Comparison of ENCODE assay signal across 8 cellular contexts in genomic region chr17:80991645-80992076, GRCh38. TPM values are rescaled to one million over a fixed set of nuclear protein-coding genes. Genes with fewer than 3 reads are reported as not detected.
A peak's percentile ranks its signal among the peaks of the same experiment; 100 is the strongest.
DNase-seq lines count a peak whose midpoint lies in the region; ATAC-seq, FAIRE-seq and TF ChIP-seq lines count a peak whose summit lies in the region.

TSS of gene CHMP6 (plus strand) at chr17:80991841. CDS start at chr17:80991919, 78 bp downstream.

- H3K4me1 ChIP-seq in pancreas (peaks cover 0 to 15% (median 8%) of the 10 kb centered on the region in 3 donors), thyroid gland (peaks cover 0 to 18% of the 10 kb centered on the region in 2 donors)

- H3K4me3 Mint-ChIP-seq in IgD-negative memory B cell = peak within 1 kb of the TSS; percentile 79 to 92 (median 85)

- ATAC-seq in Right ventricle myocardium superior (ENCODE audit: poor library complexity) (peak; percentile 78), pancreas (peak; percentile 76 to 90 (median 84))

- intact Hi-C loops in Right ventricle myocardium superior (cut with DNase I) (no loop called here), pancreas (cut with DNase I) (no loop called here), thyroid gland (cut with DNase I) (no loop called here)

- peaks cover 2% of the 10 kb centered on the region for H3K27me3 Mint-ChIP-seq in IgD-negative memory B cell

- TF ChIP-seq POLR2A in thyroid gland (IDR thresholded peaks at IDR 0.05) = peak in 1 of 2 donors; percentile 43

- peak within 1 kb of the TSS; percentile 93 to 99 (median 98) for H3K4me3 ChIP-seq in pancreas
- H3K4me3 ChIP-seq in thyroid gland (replicated peaks in 1 of 3) = peak within 1 kb of the TSS; percentile 75 to 84 (median 81)

- H3K9me3 ChIP-seq in pancreas (no peaks in the 10 kb centered on the region), thyroid gland (no peaks in the 10 kb centered on the region)

- peak; percentile 80 for DNase-seq in NCI-H82 (lab: John Stamatoyannopoulos, UW)
- DNase-seq in NCI-H82 treated with DMSO at 0.1 percent for 48 hours (lab: John Stamatoyannopoulos, UW; ENCODE audit: unreplicated experiment) = no peak
- peak; percentile 45 for DNase-seq in T follicular helper cell (ENCODE audit: low read depth)
- peak; percentile 38 for DNase-seq in activated naive CD8-positive, alpha-beta T cell treated with anti-CD3 and anti-CD28 coated beads, Interleukin-2, amount 50 U/mL, for 16 hours (ENCODE audit: low read depth, low spot score)
- DNase-seq in Right ventricle myocardium superior = peak; percentile 88
- peak; percentile 65 to 92 (median 78) for DNase-seq in pancreas
- DNase-seq in thyroid gland = peak; percentile 70 to 71

- peaks cover 3% of the 10 kb centered on the region for H3K36me3 Mint-ChIP-seq in IgD-negative memory B cell

- no peak for FAIRE-seq in pancreas (lab: Jason Lieb, UNC)

- no peaks in the 10 kb centered on the region for H3K9me3 Mint-ChIP-seq in IgD-negative memory B cell

- WGBS in pancreas, 2 donors = 1% methylated on average over 52 to 66 of the region's 66 CpGs
- WGBS in thyroid gland, 2 donors = 0 to 3% methylated on average over 12 to 21 of the region's 66 CpGs

- H3K36me3 ChIP-seq in pancreas = peaks cover 0 to 16% (median 4%) of the 10 kb centered on the region in 3 donors
- H3K36me3 ChIP-seq in thyroid gland = peaks cover 17 to 19% of the 10 kb centered on the region in 2 donors

- H3K4me1 Mint-ChIP-seq in IgD-negative memory B cell = peaks cover 16 to 24% (median 22%) of the 10 kb centered on the region in 3 donors

- H3K27ac Mint-ChIP-seq in IgD-negative memory B cell = peak within 1 kb of the TSS; percentile 71 to 96 (median 95)

- H3K27me3 ChIP-seq in pancreas = no peaks in the 10 kb centered on the region
- no peaks in the 10 kb centered on the region for H3K27me3 ChIP-seq in thyroid gland

- TF ChIP-seq CTCF in pancreas (IDR thresholded peaks at IDR 0.05) (no peak), thyroid gland (IDR thresholded peaks at IDR 0.05) (peak in 3 of 6 experiments; percentile 36 to 61 (median 40))

- H3K27ac ChIP-seq in pancreas (peak within 1 kb of the TSS in 1 of 4 donors; percentile 22), thyroid gland (peak within 1 kb of the TSS in 1 of 3 donors; percentile 66)

RNA-seq across cellular contexts. Expression of gene CHMP6, which starts in this region (rescaled TPM):
- 30.2 TPM for polyA plus RNA-seq in IgD-negative memory B cell
- total RNA-seq in Right ventricle myocardium superior = 13.6 TPM
- total RNA-seq in pancreas = 10 to 100 TPM in 4 of 6 donors, 1 to 10 TPM in 2; 9.5 to 15.1 (median 12.4) TPM
- 10 to 100 TPM; 22.4 to 30.8 TPM for polyA plus RNA-seq in pancreas
- 10 to 100 TPM; 19.5 to 37.8 (median 27.8) TPM for total RNA-seq in thyroid gland
